22 cellular contexts compared by ENCODE assay signal in the genomic region with DNA sequence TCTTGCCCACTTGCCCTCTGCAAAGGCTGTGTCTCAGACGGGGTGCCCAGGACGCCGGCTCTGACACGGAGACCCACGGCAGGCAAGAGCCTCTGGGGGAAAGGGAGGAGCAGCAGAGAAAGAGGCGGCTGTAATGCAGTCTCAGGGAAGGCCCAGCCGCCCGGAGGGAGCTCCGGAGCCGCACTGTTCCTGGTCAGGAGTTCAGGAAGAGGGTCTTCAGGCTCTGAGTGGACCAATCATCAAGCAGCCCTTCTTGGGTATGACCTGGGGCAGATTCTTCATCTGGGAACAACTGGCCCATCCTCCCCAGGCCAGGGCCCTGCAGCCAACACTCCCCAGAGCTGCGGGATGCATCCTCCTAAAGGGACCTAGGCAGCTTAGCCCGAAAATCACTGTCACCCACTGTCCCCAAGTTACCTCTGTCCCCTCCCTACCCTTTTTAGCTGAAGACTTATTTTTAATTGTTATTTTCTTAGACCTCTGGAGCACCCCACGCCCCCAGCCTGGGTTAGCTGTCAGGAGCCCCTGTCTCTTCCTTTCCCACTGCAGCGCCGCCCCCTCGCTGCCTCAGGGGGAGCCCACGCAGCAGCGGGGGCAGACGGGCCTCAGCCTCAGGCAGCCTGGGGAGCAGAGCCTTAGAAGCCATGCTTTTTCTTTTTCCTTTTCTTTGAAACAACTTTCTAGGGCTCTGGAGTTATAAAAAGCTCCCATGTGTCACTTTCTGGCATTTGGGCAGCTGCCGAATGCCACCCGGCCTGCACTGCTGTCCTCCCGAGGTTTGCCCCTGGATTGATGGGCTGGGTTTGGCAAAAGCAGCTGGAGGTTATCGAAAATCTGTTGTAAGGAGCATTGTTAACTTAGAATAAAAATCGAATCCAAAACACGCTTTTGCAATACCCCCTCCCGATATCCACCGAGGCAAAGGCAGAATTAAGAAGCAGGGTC. TPM values are rescaled to one million over a fixed set of nuclear protein-coding genes. Genes with fewer than 3 reads are reported as not detected.
A peak's percentile ranks its signal among the peaks of the same experiment; 100 is the strongest.
DNase-seq lines count a peak whose midpoint lies in the region; ATAC-seq, FAIRE-seq and TF ChIP-seq lines count a peak whose summit lies in the region.
"Had no signal": no experiment of that assay in that cellular context is flagged by ENCODE, and none has a peak within 500 bp of the region (broad histone marks: within the 10 kb centered on the region; RNA-seq: fewer than 3 reads in every experiment).

No MANE protein-coding gene starts in this region.

- TF ChIP-seq EP300 in K562 (IDR thresholded peaks at IDR 0.05; ENCODE audit: low read length): no peak

- DNase-seq in DND-41: no peak
- no peak for DNase-seq in K562 (ENCODE audit: extremely low read depth in 1 of 4, low spot score in 3 of 4)
- no peak for DNase-seq in CD4-positive, alpha-beta T cell
- DNase-seq in naive thymus-derived CD8-positive, alpha-beta T cell: no peak
- DNase-seq in cerebellar cortex (ENCODE audit: low spot score): no peak
- DNase-seq: activated CD8-positive, alpha-beta memory T cell treated with anti-CD3 and anti-CD28 coated beads, Interleukin-2, amount 50 U/mL, for 4 hours; activated naive CD8-positive, alpha-beta T cell treated with anti-CD3 and anti-CD28 coated beads, Interleukin-2, amount 10 ng/mL, durations not matched to agents 7 days and 5 days; effector memory CD8-positive, alpha-beta T cell; HFFc6; left cardiac atrium; NCI-H1105; NCI-H2029 treated with DMSO at 0.1 percent for 48 hours; NCI-H345; SJCRH30; substantia nigra; T-helper 17 cell had no signal

- BruUV-seq in K562 (replicated peaks; lab: Mats Ljungman, UMichigan): no TSS peak

- H3K27ac ChIP-seq in DND-41 (ENCODE audit: low read length): no peak overlapping the region
- H3K27ac ChIP-seq in K562 (ENCODE audit: extremely low read depth, low read depth, low read length): no peak overlapping the region
- no peak overlapping the region for H3K27ac ChIP-seq in CD4-positive, alpha-beta T cell (ENCODE audit: low read depth, low read length)
- H3K27ac ChIP-seq: SJCRH30 had no signal

- ATAC-seq in DND-41 (ENCODE audit: insufficient read depth, low read depth): 0 out of 3 replicates have a peak, but pooled peaks have one; percentile 44
- no peak for ATAC-seq in K562
- ATAC-seq in CD4-positive, alpha-beta T cell (ENCODE audit: poor library complexity): no peak
- ATAC-seq in naive thymus-derived CD8-positive, alpha-beta T cell: no peak
- ATAC-seq: A549; effector memory CD8-positive, alpha-beta T cell; left cardiac atrium; Panc1; T-helper 17 cell had no signal

- in situ Hi-C loops in K562 (cut with MboI): no loop called here

- no peak overlapping the region for H3K9ac ChIP-seq in DND-41 (ENCODE audit: low read depth, low read length)
- H3K9ac ChIP-seq in K562 (ENCODE audit: insufficient read depth in 1 of 2, low read depth in 2 of 2, low read length in 2 of 2): no peak overlapping the region

- peaks cover 4% of the 10 kb centered on the region for H3K9me3 ChIP-seq in DND-41 (ENCODE audit: insufficient read depth, low read length, severe bottlenecking)
- no peaks in the 10 kb centered on the region; the same call in 1 of the 2 replicates for H3K9me3 ChIP-seq in K562 (replicated peaks; ENCODE audit: control insufficient read depth, insufficient read depth, low read depth, low read length)
- H3K9me3 ChIP-seq in CD4-positive, alpha-beta T cell (ENCODE audit: control insufficient read depth, low read length): no peaks in the 10 kb centered on the region
- H3K9me3 ChIP-seq: SJCRH30 had no signal

- no peak overlapping the region for H3K4me3 ChIP-seq in DND-41 (ENCODE audit: low read depth in 1 of 2, low read length in 2 of 2)
- H3K4me3 ChIP-seq in K562: no peak overlapping the region
- H3K4me3 ChIP-seq: A549, SJCRH30 had no signal

- H3K9me3 Mint-ChIP-seq in nephron: no peaks in the 10 kb centered on the region
- no peaks in the 10 kb centered on the region for H3K9me3 Mint-ChIP-seq in CD4-positive, alpha-beta T cell
- H3K9me3 Mint-ChIP-seq in naive thymus-derived CD8-positive, alpha-beta T cell: no peaks in the 10 kb centered on the region
- H3K9me3 Mint-ChIP-seq: activated naive CD8-positive, alpha-beta T cell treated with anti-CD3 and anti-CD28 coated beads, Interleukin-2, amount 10 ng/mL, durations not matched to agents 7 days and 5 days; effector memory CD8-positive, alpha-beta T cell had no signal

- CTCF ChIA-PET in K562 (lab: Yijun Ruan, JAX; ENCODE audit: low intra/inter-chr PET ratio): no interaction called here
- CTCF ChIA-PET in CD4-positive, alpha-beta T cell (lab: Charles Lee): no interaction called here

- no peaks in the 10 kb centered on the region for H3K4me1 ChIP-seq in DND-41 (ENCODE audit: insufficient read depth, low read length)
- peaks cover 0 to 9% of the 10 kb centered on the region in 2 experiments; a peak in 2 of 5 replicates for H3K4me1 ChIP-seq in K562 (replicated peaks in 1 of 2; ENCODE audit: control insufficient read depth in 2 of 2, insufficient read depth in 2 of 2, low read length in 2 of 2)
- H3K4me1 ChIP-seq: SJCRH30 had no signal

- TF ChIP-seq CTCF in DND-41 (IDR thresholded peaks at IDR 0.05; ENCODE audit: borderline replicate concordance, extremely low read depth, low read length, poor library complexity, severe bottlenecking) (no peak), K562 (IDR thresholded peaks at IDR 0.05 in 2 of 3, conservative IDR thresholded peaks at IDR 0.05 in 1 of 3; ENCODE audit: insufficient read depth in 2 of 3, low read depth in 1 of 3, low read length in 3 of 3) (no peak), nephron (IDR thresholded peaks at IDR 0.05; ENCODE audit: unreplicated experiment in 3 of 3) (no peak)
- no peak for TF ChIP-seq CTCF in CD4-positive, alpha-beta T cell (IDR thresholded peaks at IDR 0.05)

- H4K20me1 ChIP-seq in DND-41 (ENCODE audit: insufficient read depth, low read length) (no peaks in the 10 kb centered on the region), K562 (replicated peaks; ENCODE audit: control insufficient read depth, insufficient read depth, low read length) (no peaks in the 10 kb centered on the region)

- no peaks in the 10 kb centered on the region for H3K36me3 Mint-ChIP-seq in nephron (ENCODE audit: low read depth)
- no peaks in the 10 kb centered on the region for H3K36me3 Mint-ChIP-seq in CD4-positive, alpha-beta T cell (ENCODE audit: low read depth)
- H3K36me3 Mint-ChIP-seq in naive thymus-derived CD8-positive, alpha-beta T cell: no peaks in the 10 kb centered on the region
- H3K36me3 Mint-ChIP-seq: activated naive CD8-positive, alpha-beta T cell treated with anti-CD3 and anti-CD28 coated beads, Interleukin-2, amount 10 ng/mL, durations not matched to agents 7 days and 5 days had no signal

- H3K36me3 ChIP-seq in DND-41 (ENCODE audit: insufficient read depth, low read length) (no peaks in the 10 kb centered on the region), K562 (ENCODE audit: control insufficient read depth, insufficient read depth, low read length) (no peaks in the 10 kb centered on the region)
- H3K36me3 ChIP-seq: SJCRH30 had no signal

- no peak for TF ChIP-seq RAD21 in K562 (CRISPR knock-in tag; conservative IDR thresholded peaks at IDR 0.05 in 1 of 2, IDR thresholded peaks at IDR 0.05 in 1 of 2)

- H2AFZ ChIP-seq in DND-41 (ENCODE audit: low read depth, low read length): no peak overlapping the region
- no peak overlapping the region for H2AFZ ChIP-seq in K562 (ENCODE audit: low read depth, low read length)

- H3K9me1 ChIP-seq in K562 (ENCODE audit: control insufficient read depth, insufficient read depth, low read length): no peaks in the 10 kb centered on the region

- H3K27me3 ChIP-seq in DND-41 (ENCODE audit: insufficient read depth, low read length, poor library complexity) (no peaks in the 10 kb centered on the region), K562 (ENCODE audit: control insufficient read depth in 2 of 2, insufficient read depth in 2 of 2, low read length in 2 of 2) (peaks cover 3 to 28% of the 10 kb centered on the region in 2 experiments; a peak in 3 of 5 replicates)
- no peaks in the 10 kb centered on the region for H3K27me3 ChIP-seq in CD4-positive, alpha-beta T cell (ENCODE audit: control insufficient read depth, insufficient read depth, low read length)

- 25% methylated on average over 18 of the region's 27 CpGs for WGBS in K562 (ENCODE audit: insufficient coverage, low coverage, missing lambda C conversion rate)

- H3K4me2 ChIP-seq in DND-41 (ENCODE audit: insufficient read depth, low read length) (no peak overlapping the region), K562 (ENCODE audit: insufficient read depth, low read length) (no peak overlapping the region)
- H3K4me2 ChIP-seq: A549 had no signal

- POLR2A ChIA-PET in K562 (lab: Yijun Ruan, JAX): interaction anchor here (0.6 to 0.7 kb wide), 2 partner anchors 21 to 76 kb away, joined by 3 read pairs; no protein-coding TSS in a partner anchor
- POLR2A ChIA-PET in CD4-positive, alpha-beta T cell (lab: Charles Lee): no interaction called here
- POLR2A ChIA-PET in naive thymus-derived CD8-positive, alpha-beta T cell (lab: Charles Lee): no interaction called here

- H3K79me2 ChIP-seq in DND-41 (ENCODE audit: insufficient read depth, low read length): no peaks in the 10 kb centered on the region
- H3K79me2 ChIP-seq in K562 (ENCODE audit: control insufficient read depth, insufficient read depth, low read length): no peaks in the 10 kb centered on the region

- no peak overlapping the region for H3K4me3 Mint-ChIP-seq in nephron
- no peak overlapping the region for H3K4me3 Mint-ChIP-seq in CD4-positive, alpha-beta T cell
- H3K4me3 Mint-ChIP-seq in naive thymus-derived CD8-positive, alpha-beta T cell: peak overlapping the region in 1 of 10 donors; percentile 48
- H3K4me3 Mint-ChIP-seq: activated naive CD8-positive, alpha-beta T cell treated with anti-CD3 and anti-CD28 coated beads, Interleukin-2, amount 10 ng/mL, durations not matched to agents 7 days and 5 days; effector memory CD8-positive, alpha-beta T cell; HFFc6; T-helper 17 cell had no signal

- intact Hi-C loops in K562 (cut with micrococcal nuclease): no loop called here
- intact Hi-C loops in CD4-positive, alpha-beta T cell (cut with DNase I, micrococcal nuclease): loop anchor here in 1 of 2 experiments (10.0 kb wide), 1 partner anchor 167 kb away; no protein-coding TSS in a partner anchor

- peak overlapping the region; percentile 60 to 68 (median 64) for H3K27ac Mint-ChIP-seq in nephron
- H3K27ac Mint-ChIP-seq in CD4-positive, alpha-beta T cell: no peak overlapping the region
- peak overlapping the region in 2 of 10 donors; percentile 31 to 65 for H3K27ac Mint-ChIP-seq in naive thymus-derived CD8-positive, alpha-beta T cell
- H3K27ac Mint-ChIP-seq: activated naive CD8-positive, alpha-beta T cell treated with anti-CD3 and anti-CD28 coated beads, Interleukin-2, amount 10 ng/mL, durations not matched to agents 7 days and 5 days; HFFc6; T-helper 17 cell had no signal

- no peaks in the 10 kb centered on the region for H3K27me3 Mint-ChIP-seq in nephron (ENCODE audit: low read depth)
- no peaks in the 10 kb centered on the region for H3K27me3 Mint-ChIP-seq in CD4-positive, alpha-beta T cell
- no peaks in the 10 kb centered on the region for H3K27me3 Mint-ChIP-seq in naive thymus-derived CD8-positive, alpha-beta T cell
- H3K27me3 Mint-ChIP-seq: effector memory CD8-positive, alpha-beta T cell; T-helper 17 cell had no signal

- no peak for FAIRE-seq in K562 (lab: Jason Lieb, UNC)
- FAIRE-seq: A549 had no signal

- no peak for TF ChIP-seq POLR2A in K562 (conservative IDR thresholded peaks at IDR 0.05)

- peaks cover 28% of the 10 kb centered on the region for H3K4me1 Mint-ChIP-seq in nephron
- H3K4me1 Mint-ChIP-seq in CD4-positive, alpha-beta T cell (ENCODE audit: low read depth): no peaks in the 10 kb centered on the region
- no peaks in the 10 kb centered on the region for H3K4me1 Mint-ChIP-seq in naive thymus-derived CD8-positive, alpha-beta T cell
- H3K4me1 Mint-ChIP-seq: T-helper 17 cell had no signal

RNA-seq across cellular contexts. Expression of a gene that starts 0.6 kb away (rescaled TPM):
- not detected in 2 replicates for total RNA-seq in K562 (2011; cell fraction: chromatin; rRNA removed; ENCODE audit: low replicate concordance)
- total RNA-seq in K562 (2011; cell fraction: nucleolus; rRNA removed): not detected in 2 replicates
- not detected in 2 replicates for total RNA-seq in K562 (2011; cell fraction: nucleoplasm; rRNA removed)
- total RNA-seq in K562 (2014; rRNA removed) (not detected in 2 replicates), K562 (2014; rRNA removed; fragmentation: Illumina TruSeq; extraction: Trizol) (not detected in 2 replicates), K562 (2015; rRNA removed; fragmentation: Illumina TruSeq; extraction: Trizol) (not detected in 2 replicates), K562 (2021) (not detected in 2 replicates)
- polyA plus RNA-seq in K562 (2011; rRNA removed) (not detected in 2 replicates), K562 (2014; fragmentation: Illumina TruSeq; extraction: Trizol) (not detected in 2 replicates), K562 (2014; fragmentation: Nextera tagmentation; extraction: Ambion mirVana) (not detected), K562 (2014; rRNA removed) (not detected in 2 replicates)
- polyA plus RNA-seq in K562 (2011; cell fraction: cytosol; rRNA removed): not detected in 2 replicates
- polyA plus RNA-seq in K562 (2011; cell fraction: nucleus; rRNA removed): not detected in 2 replicates
- not detected in 2 replicates for polyA plus RNA-seq in K562 (2012)
- polyA minus RNA-seq in K562 (2011; rRNA and poly(A)+ RNA removed): not detected in 2 replicates
- polyA minus RNA-seq in K562 (2011; cell fraction: cytosol; rRNA and poly(A)+ RNA removed): not detected in 2 replicates
- polyA minus RNA-seq in K562 (2011; cell fraction: nucleus; rRNA and poly(A)+ RNA removed): not detected in 2 replicates
- not detected for total RNA-seq in CD4-positive, alpha-beta T cell
- total RNA-seq in naive thymus-derived CD8-positive, alpha-beta T cell: not detected
- not detected for polyA plus RNA-seq in naive thymus-derived CD8-positive, alpha-beta T cell
- total RNA-seq: activated naive CD8-positive, alpha-beta T cell treated with anti-CD3 and anti-CD28 coated beads, Interleukin-2, amount 10 ng/mL, durations not matched to agents 7 days and 5 days; glomerular endothelial cell; HFFc6; left cardiac atrium; SJCRH30; T-helper 17 cell; urinary bladder had no signal
- polyA plus RNA-seq: A549, BJ, urinary bladder had no signal

RNA-seq across cellular contexts. Expression of a gene that starts 18.8 kb away (rescaled TPM):
- total RNA-seq in K562 (2011; cell fraction: chromatin; rRNA removed; ENCODE audit: low replicate concordance): 0.37 TPM in 1 of 2 replicates, not detected in the other
- total RNA-seq in K562 (2011; cell fraction: nucleolus; rRNA removed): not detected in 2 replicates
- total RNA-seq in K562 (2011; cell fraction: nucleoplasm; rRNA removed): not detected in 2 replicates
- not detected in 2 replicates for total RNA-seq in K562 (2014; rRNA removed)
- total RNA-seq in K562 (2014; rRNA removed; fragmentation: Illumina TruSeq; extraction: Trizol): not detected in 2 replicates
- total RNA-seq in K562 (2015; rRNA removed; fragmentation: Illumina TruSeq; extraction: Trizol): not detected in 2 replicates
- 0.09 and 0.11 TPM in 2 replicates for total RNA-seq in K562 (2021)
- polyA plus RNA-seq in K562 (2011; rRNA removed): 0.12 and 0.17 TPM in 2 replicates
- polyA plus RNA-seq in K562 (2011; cell fraction: cytosol; rRNA removed): 0.06 and 0.10 TPM in 2 replicates
- polyA plus RNA-seq in K562 (2011; cell fraction: nucleus; rRNA removed): 0.32 and 0.51 TPM in 2 replicates
- polyA plus RNA-seq in K562 (2012): 0.20 and 0.28 TPM in 2 replicates
- polyA plus RNA-seq in K562 (2014; fragmentation: Illumina TruSeq; extraction: Trizol): 0.07 TPM in 1 of 2 replicates, not detected in the other
- not detected for polyA plus RNA-seq in K562 (2014; fragmentation: Nextera tagmentation; extraction: Ambion mirVana)
- 0.08 TPM in 1 of 2 replicates, not detected in the other for polyA plus RNA-seq in K562 (2014; rRNA removed)
- 0.63 TPM in 1 of 2 replicates, not detected in the other for polyA minus RNA-seq in K562 (2011; rRNA and poly(A)+ RNA removed)
- polyA minus RNA-seq in K562 (2011; cell fraction: cytosol; rRNA and poly(A)+ RNA removed): not detected in 2 replicates
- not detected in 2 replicates for polyA minus RNA-seq in K562 (2011; cell fraction: nucleus; rRNA and poly(A)+ RNA removed)
- not detected for total RNA-seq in CD4-positive, alpha-beta T cell
- total RNA-seq in naive thymus-derived CD8-positive, alpha-beta T cell: not detected
- polyA plus RNA-seq in naive thymus-derived CD8-positive, alpha-beta T cell: not detected
- total RNA-seq: activated naive CD8-positive, alpha-beta T cell treated with anti-CD3 and anti-CD28 coated beads, Interleukin-2, amount 10 ng/mL, durations not matched to agents 7 days and 5 days; SJCRH30; T-helper 17 cell had no signal

RNA-seq across cellular contexts. Expression of a gene that starts 28.3 kb away (rescaled TPM):
- total RNA-seq in K562 (2011; cell fraction: chromatin; rRNA removed; ENCODE audit: low replicate concordance): 2.4 and 2.7 TPM in 2 replicates
- total RNA-seq in K562 (2011; cell fraction: nucleolus; rRNA removed): 1.5 and 1.6 TPM in 2 replicates
- total RNA-seq in K562 (2011; cell fraction: nucleoplasm; rRNA removed): 1.3 and 3.4 TPM in 2 replicates
- 1.9 and 3.1 TPM in 2 replicates for total RNA-seq in K562 (2014; rRNA removed)
- total RNA-seq in K562 (2014; rRNA removed; fragmentation: Illumina TruSeq; extraction: Trizol): 2.3 and 3.9 TPM in 2 replicates
- 4.5 and 6.2 TPM in 2 replicates for total RNA-seq in K562 (2015; rRNA removed; fragmentation: Illumina TruSeq; extraction: Trizol)
- total RNA-seq in K562 (2021): 4.3 and 5.6 TPM in 2 replicates
- 0.78 and 9.7 TPM in 2 replicates for polyA plus RNA-seq in K562 (2011; rRNA removed)
- 0.67 and 4.5 TPM in 2 replicates for polyA plus RNA-seq in K562 (2011; cell fraction: cytosol; rRNA removed)
- polyA plus RNA-seq in K562 (2011; cell fraction: nucleus; rRNA removed): 2.0 and 13.9 TPM in 2 replicates
- 3.4 and 7.8 TPM in 2 replicates for polyA plus RNA-seq in K562 (2012)
- 3.7 and 4.2 TPM in 2 replicates for polyA plus RNA-seq in K562 (2014; fragmentation: Illumina TruSeq; extraction: Trizol)
- polyA plus RNA-seq in K562 (2014; fragmentation: Nextera tagmentation; extraction: Ambion mirVana): under 1 TPM; 0.55 to 0.63 TPM
- 1.9 and 2.2 TPM in 2 replicates for polyA plus RNA-seq in K562 (2014; rRNA removed)
- polyA minus RNA-seq in K562 (2011; rRNA and poly(A)+ RNA removed): 1.4 and 16.3 TPM in 2 replicates
- polyA minus RNA-seq in K562 (2011; cell fraction: cytosol; rRNA and poly(A)+ RNA removed): 1.5 and 18.9 TPM in 2 replicates
- 2.2 and 16.2 TPM in 2 replicates for polyA minus RNA-seq in K562 (2011; cell fraction: nucleus; rRNA and poly(A)+ RNA removed)
- 100 to 1,000 TPM; 141 to 154 TPM for total RNA-seq in CD4-positive, alpha-beta T cell
- total RNA-seq in naive thymus-derived CD8-positive, alpha-beta T cell: 100 to 1,000 TPM; 123 to 124 TPM
- 10 to 100 TPM; 36.4 to 88.3 (median 44.7) TPM for polyA plus RNA-seq in naive thymus-derived CD8-positive, alpha-beta T cell

Comparison
In these comparisons a context has a peak if more than half of its experiments do, and no peak if none do; other contexts are left out.
1. RNA of a gene that starts 28.3 kb away (total RNA-seq): 141 to 154 TPM in CD4-positive, alpha-beta T cell and 123 to 124 TPM in naive thymus-derived CD8-positive, alpha-beta T cell; 1.3 to 6.2 TPM in K562; every median in the first group is over 10 times any median in the second.